18 cellular contexts compared by ENCODE assay signal in genomic region chr6:169086020-169086419, GRCh38.
A peak's percentile ranks its signal among the peaks of the same experiment; 100 is the strongest.
DNase-seq lines count a peak whose midpoint lies in the region; ATAC-seq and TF ChIP-seq lines count a peak whose summit lies in the region.
"Had no signal": no experiment of that assay in that cellular context is flagged by ENCODE, and none has a peak within 500 bp of the region (broad histone marks: within the 10 kb centered on the region; RNA-seq: fewer than 3 reads in every experiment).

No MANE protein-coding gene starts in this region.

- no peak overlapping the region for H3K56ac ChIP-seq in mesendoderm (ENCODE audit: low read length)

- BruUV-seq in PC-3 (replicated peaks; lab: Mats Ljungman, UMichigan): no TSS peak

- no peaks in the 10 kb centered on the region for H3K36me3 ChIP-seq in PC-3 (ENCODE audit: low read depth, low read length)
- H3K36me3 ChIP-seq in mesendoderm (ENCODE audit: control insufficient read depth, insufficient read depth, low read length): no peaks in the 10 kb centered on the region
- no peaks in the 10 kb centered on the region for H3K36me3 ChIP-seq in ascending aorta

- POLR2A ChIA-PET in PC-3 (lab: Charles Lee; ENCODE audit: unreplicated experiment): no interaction called here

- 0 out of 2 replicates have a peak overlapping the region, but pooled peaks have one; percentile 6 for H2AFZ ChIP-seq in PC-3 (ENCODE audit: low read length)

- H4K5ac ChIP-seq in mesendoderm (ENCODE audit: low read length): no peak overlapping the region

- ATAC-seq in PC-3 (no peak), GM21737 (IDR thresholded peaks at IDR 0.05; ENCODE audit: unreplicated experiment) (no peak)

- no peaks in the 10 kb centered on the region for H3K79me2 ChIP-seq in PC-3 (ENCODE audit: low read length)
- no peaks in the 10 kb centered on the region for H3K79me2 ChIP-seq in mesendoderm (ENCODE audit: control insufficient read depth, insufficient read depth, low read length)

- TF ChIP-seq CTCF in PC-3 (conservative IDR thresholded peaks at IDR 0.05; ENCODE audit: low read depth, low read length) (no peak), epithelial cell of esophagus (IDR thresholded peaks at IDR 0.05; ENCODE audit: insufficient read depth, low read depth, low read length, missing control alignments) (no peak), ascending aorta (IDR thresholded peaks at IDR 0.05) (no peak)

- H3K4ac ChIP-seq in mesendoderm (ENCODE audit: low read depth, low read length): no peak overlapping the region

- intact Hi-C loops in PC-3 (cut with micrococcal nuclease): no loop called here
- intact Hi-C loops in ascending aorta (cut with DNase I): no loop called here

- peak; percentile 40 for DNase-seq in Daoy (ENCODE audit: low read depth)
- DNase-seq in PC-3: peak; percentile 61
- peak; percentile 57 for DNase-seq in epithelial cell of esophagus (ENCODE audit: low read depth)
- DNase-seq in mesendoderm: peak; percentile 53
- no peak for DNase-seq in NCI-H2227 (lab: John Stamatoyannopoulos, UW; ENCODE audit: unreplicated experiment)
- DNase-seq in NCI-H1048 (lab: John Stamatoyannopoulos, UW): no peak
- no peak for DNase-seq in ascending aorta (ENCODE audit: low spot score in 2 of 2)
- DNase-seq: 8988T; DMS 273 treated with DMSO at 0.1 percent for 48 hours; KG1; NCI-H1436; NCI-H2029; NCI-H2171 treated with DMSO at 0.1 percent for 48 hours; NCI-H510A; NCI-H748 treated with DMSO at 0.1 percent for 48 hours; NK-92 treated with Interleukin-12 subunit alpha and Interleukin-12 subunit beta, amount 100 ng/mL, for 24 hours; Right ventricle myocardium superior had no signal

- H2BK5ac ChIP-seq in mesendoderm (ENCODE audit: low read length): no peak overlapping the region

- H2AK5ac ChIP-seq in mesendoderm (ENCODE audit: low read length): no peak overlapping the region

- H3K4me1 ChIP-seq in PC-3 (ENCODE audit: insufficient read depth, low read length): peaks cover 3% of the 10 kb centered on the region; the same call in 1 of the 2 replicates
- no peaks in the 10 kb centered on the region for H3K4me1 ChIP-seq in mesendoderm (ENCODE audit: control insufficient read depth, low read depth, low read length)
- no peaks in the 10 kb centered on the region for H3K4me1 ChIP-seq in ascending aorta

- H3K79me1 ChIP-seq in mesendoderm (ENCODE audit: low read length): no peaks in the 10 kb centered on the region

- no peaks in the 10 kb centered on the region for H3K9me2 ChIP-seq in PC-3 (replicated peaks; ENCODE audit: low read length)

- H3K18ac ChIP-seq in mesendoderm (ENCODE audit: low read length): no peak overlapping the region

- no peak overlapping the region for H3K23ac ChIP-seq in mesendoderm (ENCODE audit: low read length)

- H3K4me2 ChIP-seq in PC-3 (ENCODE audit: low read length): no peak overlapping the region
- no peak overlapping the region for H3K4me2 ChIP-seq in mesendoderm (ENCODE audit: low read length)

- no CpG with 5 or more reads among the region's 10 CpGs for WGBS in mesendoderm (ENCODE audit: extremely low coverage, insufficient coverage, low lambda C conversion rate)

- H3K4me3 ChIP-seq in PC-3 (ENCODE audit: low read length) (no peak overlapping the region), epithelial cell of esophagus (ENCODE audit: low read length) (no peak overlapping the region), mesendoderm (ENCODE audit: low read length) (no peak overlapping the region), ascending aorta (no peak overlapping the region)

- H3K27me3 ChIP-seq in PC-3 (ENCODE audit: low read length): no peaks in the 10 kb centered on the region
- H3K27me3 ChIP-seq in mesendoderm (ENCODE audit: insufficient read depth, low read length, poor library complexity): no peaks in the 10 kb centered on the region
- no peaks in the 10 kb centered on the region for H3K27me3 ChIP-seq in ascending aorta

- H2BK120ac ChIP-seq in mesendoderm (ENCODE audit: low read depth, low read length): no peak overlapping the region

- no peaks in the 10 kb centered on the region for H4K20me1 ChIP-seq in PC-3 (ENCODE audit: low read length)

- CTCF ChIA-PET in PC-3 (lab: Charles Lee): no interaction called here

- no peak overlapping the region for H3K9ac ChIP-seq in PC-3 (ENCODE audit: low read length)
- no peak overlapping the region for H3K9ac ChIP-seq in mesendoderm (ENCODE audit: low read length)

- H4K8ac ChIP-seq in mesendoderm (ENCODE audit: low read depth, low read length): no peak overlapping the region

- H3F3A ChIP-seq in PC-3 (ENCODE audit: low read length, unreplicated experiment): no peaks in the 10 kb centered on the region

- no peaks in the 10 kb centered on the region for H3K9me3 ChIP-seq in PC-3 (ENCODE audit: low read length)
- no peaks in the 10 kb centered on the region for H3K9me3 ChIP-seq in ascending aorta

- H2BK15ac ChIP-seq in mesendoderm (replicated peaks; ENCODE audit: low read depth): no peak overlapping the region

- H3K27ac ChIP-seq in PC-3 (ENCODE audit: low read length): no peak overlapping the region
- no peak overlapping the region for H3K27ac ChIP-seq in mesendoderm (ENCODE audit: low read depth, low read length)
- no peak overlapping the region for H3K27ac ChIP-seq in ascending aorta

Comparison
In these comparisons a context has a peak if more than half of its experiments do, and no peak if none do; other contexts are left out.
1. DNase-seq: peak in Daoy (single experiment), PC-3 (single experiment), epithelial cell of esophagus (single experiment) and mesendoderm (single experiment); none in NCI-H2227 (single experiment), NCI-H1048 (single experiment) and ascending aorta (0 of 2).